8 cellular contexts compared by ENCODE assay signal in the genomic region with DNA sequence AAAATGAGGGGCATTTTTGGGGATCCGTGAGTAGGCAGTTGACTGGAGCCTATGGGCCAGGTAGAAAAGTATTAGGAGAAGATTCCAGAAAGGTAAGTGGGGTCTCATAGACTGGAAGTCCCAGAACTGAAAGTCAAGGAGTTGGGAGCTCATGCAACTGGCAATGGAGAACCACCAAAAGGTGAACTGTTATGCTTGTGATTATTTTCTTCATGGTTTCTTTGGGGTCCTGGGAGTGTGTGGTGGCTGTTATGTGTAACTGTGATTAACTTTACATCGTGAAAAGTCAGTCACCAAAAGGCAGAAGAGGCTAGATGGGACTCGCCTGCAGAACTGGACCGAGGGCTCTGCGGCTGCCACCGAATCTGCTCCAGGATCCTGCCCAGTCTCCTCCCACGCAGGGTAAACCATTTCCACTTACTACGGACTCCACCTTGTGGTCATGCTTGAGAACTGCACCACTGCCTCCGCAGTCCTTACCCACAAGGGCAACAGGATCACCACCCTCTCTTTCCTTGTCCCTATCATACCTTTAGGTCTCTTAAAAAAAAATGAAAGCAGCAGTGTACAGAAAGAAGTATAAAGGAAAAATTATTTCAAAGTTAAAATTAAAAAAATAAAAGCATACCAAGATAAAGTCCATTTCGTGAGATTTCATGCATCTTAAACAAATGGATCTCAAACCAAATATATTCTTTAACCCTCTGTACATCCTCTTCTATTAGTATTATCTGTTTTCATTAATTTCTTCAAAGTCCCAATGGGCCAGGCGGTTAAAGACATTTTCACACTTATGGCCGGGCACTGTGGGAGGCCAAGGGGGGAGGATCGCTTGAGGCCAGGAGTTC. TPM values are rescaled to one million over a fixed set of nuclear protein-coding genes. Genes with fewer than 3 reads are reported as not detected.
DNase-seq lines count a peak whose midpoint lies in the region; ATAC-seq lines count a peak whose summit lies in the region.

No MANE protein-coding gene starts in this region.

- peaks cover 16% of the 10 kb centered on the region for H3K4me1 Mint-ChIP-seq in activated CD8-positive, alpha-beta T cell treated with anti-CD3 and anti-CD28 coated beads, Interleukin-2, amount 10 ng/mL, durations not matched to agents 7 days and 5 days (ENCODE audit: low read depth)

- no peaks in the 10 kb centered on the region for H3K27me3 Mint-ChIP-seq in activated CD8-positive, alpha-beta T cell treated with anti-CD3 and anti-CD28 coated beads, Interleukin-2, amount 10 ng/mL, durations not matched to agents 7 days and 5 days (ENCODE audit: low read depth)

- POLR2A ChIA-PET in activated CD8-positive, alpha-beta T cell treated with anti-CD3 and anti-CD28 coated beads, Interleukin-2, amount 10 ng/mL, durations not matched to agents 7 days and 5 days (lab: Charles Lee): interaction anchor here (0.5 kb wide), 1 partner anchor 94 kb away, joined by 4 read pairs; no protein-coding TSS in a partner anchor

- CTCF ChIA-PET in activated CD8-positive, alpha-beta T cell treated with anti-CD3 and anti-CD28 coated beads, Interleukin-2, amount 10 ng/mL, durations not matched to agents 7 days and 5 days (lab: Charles Lee): interaction anchor here (0.6 to 14.8 kb wide), 13 partner anchors 10 to 124 kb away, joined by 3 to 169 read pairs (median 4); a partner anchor contains a TSS

- DNase-seq in AG20443 (ENCODE audit: low spot score): peak; percentile 93
- DNase-seq in HK-2 (ENCODE audit: unreplicated experiment): peak; percentile 73
- DNase-seq in NCI-H82 treated with DMSO at 0.1 percent for 48 hours (lab: John Stamatoyannopoulos, UW; ENCODE audit: unreplicated experiment): peak; percentile 78
- DNase-seq in activated CD8-positive, alpha-beta T cell treated with anti-CD3 and anti-CD28 coated beads, Interleukin-2, amount 10 ng/mL, durations not matched to agents 7 days and 5 days: peak; percentile 87
- DNase-seq in effector memory CD4-positive, alpha-beta T cell: peak; percentile 46 to 66 (median 54)
- peak; percentile 85 for DNase-seq in middle frontal gyrus (ENCODE audit: extremely low spot score, low spot score)
- DNase-seq in stimulated activated CD8-positive, alpha-beta memory T cell treated with anti-CD3 and anti-CD28 coated beads, Interleukin-2, amount 100 ng/mL, for 1 hour (ENCODE audit: low read depth in 2 of 2): peak; percentile 58

- no peak overlapping the region for H3K27ac ChIP-seq in effector memory CD4-positive, alpha-beta T cell (ENCODE audit: insufficient read depth, low read length, poor library complexity, severe bottlenecking)

- no peaks in the 10 kb centered on the region for H3K27me3 ChIP-seq in effector memory CD4-positive, alpha-beta T cell (replicated peaks; ENCODE audit: control insufficient read depth, insufficient read depth, low read length, poor library complexity, severe bottlenecking)

- H3K4me3 Mint-ChIP-seq in activated CD8-positive, alpha-beta T cell treated with anti-CD3 and anti-CD28 coated beads, Interleukin-2, amount 10 ng/mL, durations not matched to agents 7 days and 5 days: peak overlapping the region; percentile 50

- H3K9me3 ChIP-seq in effector memory CD4-positive, alpha-beta T cell (ENCODE audit: control insufficient read depth, low read length): no peaks in the 10 kb centered on the region

- no peaks in the 10 kb centered on the region for H3K36me3 ChIP-seq in effector memory CD4-positive, alpha-beta T cell (ENCODE audit: control insufficient read depth, insufficient read depth, low read length)

- peaks cover 17% of the 10 kb centered on the region for H3K9me3 Mint-ChIP-seq in activated CD8-positive, alpha-beta T cell treated with anti-CD3 and anti-CD28 coated beads, Interleukin-2, amount 10 ng/mL, durations not matched to agents 7 days and 5 days (ENCODE audit: insufficient read depth)

- no peak overlapping the region for H3K27ac Mint-ChIP-seq in activated CD8-positive, alpha-beta T cell treated with anti-CD3 and anti-CD28 coated beads, Interleukin-2, amount 10 ng/mL, durations not matched to agents 7 days and 5 days

- H3K36me3 Mint-ChIP-seq in activated CD8-positive, alpha-beta T cell treated with anti-CD3 and anti-CD28 coated beads, Interleukin-2, amount 10 ng/mL, durations not matched to agents 7 days and 5 days (ENCODE audit: low read depth): peaks cover 23% of the 10 kb centered on the region

- no peak overlapping the region for H3K4me3 ChIP-seq in effector memory CD4-positive, alpha-beta T cell (ENCODE audit: insufficient read depth, low read depth, low read length, poor library complexity, severe bottlenecking)

- peak; percentile 88 for ATAC-seq in GM18907 (IDR thresholded peaks at IDR 0.05; ENCODE audit: unreplicated experiment)
- ATAC-seq in activated CD8-positive, alpha-beta T cell treated with anti-CD3 and anti-CD28 coated beads, Interleukin-2, amount 10 ng/mL, durations not matched to agents 7 days and 5 days: peak; percentile 94

- no peaks in the 10 kb centered on the region for H3K4me1 ChIP-seq in effector memory CD4-positive, alpha-beta T cell (ENCODE audit: control insufficient read depth, insufficient read depth, low read length, poor library complexity, severe bottlenecking)

RNA-seq across cellular contexts. Expression of a gene that starts 15.6 kb away (rescaled TPM):
- 1 to 10 TPM; 8.1 to 9.7 TPM for total RNA-seq in activated CD8-positive, alpha-beta T cell treated with anti-CD3 and anti-CD28 coated beads, Interleukin-2, amount 10 ng/mL, durations not matched to agents 7 days and 5 days

RNA-seq across cellular contexts. Expression of a gene that starts 51.4 kb away (rescaled TPM):
- 10 to 100 TPM; 48.8 to 50.1 TPM for total RNA-seq in activated CD8-positive, alpha-beta T cell treated with anti-CD3 and anti-CD28 coated beads, Interleukin-2, amount 10 ng/mL, durations not matched to agents 7 days and 5 days
